ENCODE assay signal across 8 cellular contexts in the genomic region with DNA sequence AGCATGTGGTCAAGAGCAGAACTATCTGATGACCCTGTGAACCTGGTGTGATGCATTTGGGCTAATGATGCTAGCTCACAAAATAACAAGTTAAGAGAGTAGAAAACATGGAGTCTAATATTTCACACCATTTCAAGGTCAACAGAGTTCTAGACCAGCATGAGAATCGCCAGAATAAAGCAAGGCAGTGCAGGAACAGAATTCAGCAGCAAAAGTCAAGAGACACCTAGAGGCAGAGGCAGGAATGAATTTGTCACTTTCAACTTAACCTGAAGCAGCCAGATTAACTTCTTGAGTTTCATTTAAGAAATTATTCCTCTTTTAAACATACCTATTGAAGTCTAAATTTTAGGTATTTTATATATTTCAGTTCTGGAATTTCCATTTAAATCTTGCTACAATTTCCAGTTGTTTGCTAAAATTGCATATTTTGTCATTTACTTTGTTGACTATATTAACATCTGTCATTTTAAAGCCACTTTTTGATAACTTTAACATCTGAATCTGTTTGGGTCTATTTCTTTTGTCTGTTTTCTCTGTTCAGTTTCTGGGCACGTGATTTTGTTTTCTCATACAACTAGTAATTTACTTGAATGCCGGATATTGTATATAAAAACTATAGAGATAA. TPM values are rescaled to one million over a fixed set of nuclear protein-coding genes. Genes with fewer than 3 reads are reported as not detected.
A peak's percentile ranks its signal among the peaks of the same experiment; 100 is the strongest.
DNase-seq lines count a peak whose midpoint lies in the region; ATAC-seq, FAIRE-seq and TF ChIP-seq lines count a peak whose summit lies in the region.

No MANE protein-coding gene starts in this region.

- TF ChIP-seq RAD21 in HCT116 (IDR thresholded peaks at IDR 0.05; ENCODE audit: low read depth) (peak; percentile 43), HepG2 (CRISPR knock-in tag; IDR thresholded peaks at IDR 0.05) (no peak)

- no peak overlapping the region for H3K27ac ChIP-seq in HCT116 (ENCODE audit: low read depth, low read length)
- no peak overlapping the region for H3K27ac ChIP-seq in HepG2 (ENCODE audit: extremely low read length, insufficient read depth, low read length)

- peak; percentile 64 for FAIRE-seq in HepG2 (lab: Jason Lieb, UNC)

- H3K4me3 ChIP-seq in HCT116 (replicated peaks in 1 of 2; ENCODE audit: low read depth in 1 of 2, low read length in 2 of 2) (no peak overlapping the region), HepG2 (replicated peaks in 1 of 3; ENCODE audit: insufficient read depth in 1 of 3, low read depth in 2 of 3, low read length in 3 of 3) (no peak overlapping the region)

- no peak overlapping the region for H3K9ac ChIP-seq in HCT116 (ENCODE audit: low read length)
- H3K9ac ChIP-seq in HepG2 (ENCODE audit: insufficient read depth, low read depth, low read length) = no peak overlapping the region

- H3K4me2 ChIP-seq in HCT116 (ENCODE audit: low read length) = no peak overlapping the region
- no peak overlapping the region for H3K4me2 ChIP-seq in HepG2 (ENCODE audit: low read depth, low read length)

- RAD21 ChIA-PET in HCT116 (lab: Charles Lee; ENCODE audit: low non-redundant PET in 1 of 2, low total read pairs in 2 of 2, uncharacterized antibody in 2 of 2, unreplicated experiment in 2 of 2) = no interaction called here

- ATAC-seq in HCT116 = peak; percentile 43
- ATAC-seq in HepG2 = no peak
- no peak for ATAC-seq in GM21423 (IDR thresholded peaks at IDR 0.05; ENCODE audit: unreplicated experiment)

- WGBS in HepG2 (ENCODE audit: low lambda C conversion rate) = 5% methylated on average over 3 of the region's 3 CpGs

- TF ChIP-seq CTCF in HCT116 (IDR thresholded peaks at IDR 0.05 in 2 of 3, conservative IDR thresholded peaks at IDR 0.05 in 1 of 3; ENCODE audit: borderline replicate concordance in 1 of 3, insufficient read depth in 1 of 3, low read depth in 2 of 3, low read length in 2 of 3) = peak; percentile 62 to 68 (median 64)
- peak; percentile 46 for TF ChIP-seq CTCF in HepG2 (CRISPR knock-in tag; IDR thresholded peaks at IDR 0.05)

- H3K4me1 ChIP-seq in HCT116 (ENCODE audit: control insufficient read depth in 1 of 2, insufficient read depth in 2 of 2, low read length in 2 of 2) (no peaks in the 10 kb centered on the region), HepG2 (ENCODE audit: insufficient read depth, low read length) (no peaks in the 10 kb centered on the region)

- no TSS peak for BruUV-seq in HCT116 (replicated peaks; lab: Mats Ljungman, UMichigan)
- no TSS peak for BruUV-seq in HepG2 (replicated peaks; lab: Mats Ljungman, UMichigan)

- TF ChIP-seq POLR2A in HCT116 (IDR thresholded peaks at IDR 0.05; ENCODE audit: borderline replicate concordance, extremely low read depth, insufficient read depth, insufficient read length) (no peak), HepG2 (IDR thresholded peaks at IDR 0.05; ENCODE audit: insufficient read depth in 1 of 2, low read depth in 2 of 2, low read length in 2 of 2) (no peak)

- H2AFZ ChIP-seq in HCT116 (ENCODE audit: low read depth, low read length, poor library complexity, severe bottlenecking) = peak overlapping the region; percentile 89
- no peak overlapping the region for H2AFZ ChIP-seq in HepG2 (ENCODE audit: low read length)

- in situ Hi-C loops in HepG2 (cut with HindIII; ENCODE audit: extremely low pct_ligation_motif_present, low pct_unique_long_range_greater_than_20kb) = no loop called here

- CTCF ChIA-PET in HCT116 (lab: Charles Lee) = interaction anchor here (0.7 to 4.3 kb wide), 10 partner anchors 13 to 326 kb away, joined by 3 to 33 read pairs (median 7); no protein-coding TSS in a partner anchor
- CTCF ChIA-PET in HepG2 (lab: Yijun Ruan, JAX; ENCODE audit: low intra/inter-chr PET ratio, low total read pairs) = no interaction called here

- POLR2A ChIA-PET in HCT116 (lab: Charles Lee) (no interaction called here), HepG2 (lab: Yijun Ruan, JAX) (no interaction called here)

- TF ChIP-seq EP300 in HepG2 (IDR thresholded peaks at IDR 0.05; ENCODE audit: low read depth in 2 of 2, low read length in 2 of 2) = no peak
- TF ChIP-seq EP300 in HepG2 (CRISPR knock-in tag; IDR thresholded peaks at IDR 0.05; ENCODE audit: borderline replicate concordance) = no peak

- no peaks in the 10 kb centered on the region for H3K9me2 ChIP-seq in HCT116 (ENCODE audit: insufficient read depth)

- H3K36me3 ChIP-seq in HCT116 (ENCODE audit: control insufficient read depth in 1 of 2, insufficient read depth in 2 of 2, low read length in 2 of 2) (no peaks in the 10 kb centered on the region), HepG2 (replicated peaks in 1 of 2; ENCODE audit: control insufficient read depth in 1 of 2, insufficient read depth in 2 of 2, low read length in 2 of 2) (no peaks in the 10 kb centered on the region)

- intact Hi-C loops in HCT116 (cut with micrococcal nuclease) (loop anchor here (2.0 kb wide), 1 partner anchor 327 kb away; no protein-coding TSS in a partner anchor), HepG2 (cut with micrococcal nuclease; ENCODE audit: unreplicated experiment) (no loop called here)

- DNase-seq in GM03348 (ENCODE audit: low spot score) (peak; percentile 31), HCT116 (ENCODE audit: low read depth, low spot score) (peak; percentile 22), SKM-1 (lab: John Stamatoyannopoulos, UW; ENCODE audit: unreplicated experiment) (peak; percentile 25), HepG2 (ENCODE audit: low spot score) (no peak), cerebellum (ENCODE audit: low spot score) (no peak), NCI-H2081 treated with DMSO at 0.1 percent for 48 hours (lab: John Stamatoyannopoulos, UW) (no peak), nucleus accumbens (lab: John Stamatoyannopoulos, UW) (no peak)

- no peaks in the 10 kb centered on the region for H3K79me2 ChIP-seq in HCT116 (ENCODE audit: insufficient read depth, low read length)
- no peaks in the 10 kb centered on the region for H3K79me2 ChIP-seq in HepG2 (ENCODE audit: insufficient read depth, low read length)

- H3K9me3 ChIP-seq in HCT116 (ENCODE audit: control insufficient read depth in 1 of 2, insufficient read depth in 1 of 2, low read depth in 1 of 2, low read length in 2 of 2) (no peaks in the 10 kb centered on the region), HepG2 (ENCODE audit: low read length) (no peaks in the 10 kb centered on the region)

- H3K27me3 ChIP-seq in HCT116 (ENCODE audit: insufficient read depth, low read length) = no peaks in the 10 kb centered on the region
- peaks cover 0 to 2% of the 10 kb centered on the region in 2 experiments; a peak in 2 of 5 replicates for H3K27me3 ChIP-seq in HepG2 (ENCODE audit: control insufficient read depth in 1 of 2, insufficient read depth in 2 of 2, low read length in 2 of 2)

- H4K20me1 ChIP-seq in HCT116 (ENCODE audit: insufficient read depth) (no peaks in the 10 kb centered on the region), HepG2 (ENCODE audit: insufficient read depth, low read length) (no peaks in the 10 kb centered on the region)

TF ChIP-seq in HCT116, 20 proteins besides CTCF, POLR2A, EP300 and RAD21:
- peak; percentile 47; the same call in 1 of the 2 replicates for TF ChIP-seq CBX3 (IDR thresholded peaks at IDR 0.05; ENCODE audit: low read depth)
- no peak for TF ChIP-seq FOSL1 (IDR thresholded peaks at IDR 0.05; ENCODE audit: low read depth)
- TF ChIP-seq, protein P1, sequence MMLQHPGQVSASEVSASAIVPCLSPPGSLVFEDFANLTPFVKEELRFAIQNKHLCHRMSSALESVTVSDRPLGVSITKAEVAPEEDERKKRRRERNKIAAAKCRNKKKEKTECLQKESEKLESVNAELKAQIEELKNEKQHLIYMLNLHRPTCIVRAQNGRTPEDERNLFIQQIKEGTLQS (IDR thresholded peaks at IDR 0.05) = no peak
TF ChIP-seq in HCT116: peak in this region for 1.

TF ChIP-seq in HepG2, 621 proteins besides CTCF, POLR2A, EP300 and RAD21:
- TF ChIP-seq STAG1 (CRISPR knock-in tag; IDR thresholded peaks at IDR 0.05) (peak; percentile 26; the same call in 1 of the 2 replicates), ZNF546 (CRISPR knock-in tag; conservative IDR thresholded peaks at IDR 0.05) (no peak), SMC3 (IDR thresholded peaks at IDR 0.05; ENCODE audit: low read length) (0 out of 2 replicates have a peak, but pooled peaks have one; percentile 7)

RNA-seq across cellular contexts. Expression of a gene that starts 44.2 kb away (rescaled TPM):
- total RNA-seq in HCT116 (2021; ENCODE audit: unreplicated experiment) (not detected), HepG2 (2016; rRNA removed; fragmentation: Illumina TruSeq; extraction: Trizol) (not detected in 2 replicates), cerebellum (not detected)
- not detected in 2 replicates for polyA plus RNA-seq in HCT116 (2012)
- not detected in 2 replicates for total RNA-seq in HepG2 (2016; cell fraction: cytosol; rRNA removed; fragmentation: Illumina TruSeq; extraction: Trizol; ENCODE audit: low read depth)
- not detected in 2 replicates for total RNA-seq in HepG2 (2016; cell fraction: insoluble cytoplasmic fraction; rRNA removed; fragmentation: Illumina TruSeq; extraction: Trizol)
- not detected in 2 replicates for total RNA-seq in HepG2 (2016; cell fraction: membrane; rRNA removed; fragmentation: Illumina TruSeq; extraction: Trizol)
- total RNA-seq in HepG2 (2016; cell fraction: nucleus; rRNA removed; fragmentation: Illumina TruSeq; extraction: Trizol) = not detected in 2 replicates
- not detected in 2 replicates for polyA plus RNA-seq in HepG2 (2011; rRNA removed)
- polyA plus RNA-seq in HepG2 (2011; cell fraction: cytosol; rRNA removed) = not detected in 2 replicates
- not detected in 2 replicates for polyA plus RNA-seq in HepG2 (2011; cell fraction: nucleus; rRNA removed)
- polyA plus RNA-seq in HepG2 (2012) = not detected in 2 replicates
- polyA plus RNA-seq in HepG2 (2016; cell fraction: cytosol; fragmentation: Illumina TruSeq; extraction: Trizol; ENCODE audit: low read depth) = not detected in 2 replicates
- polyA plus RNA-seq in HepG2 (2016; cell fraction: insoluble cytoplasmic fraction; fragmentation: Illumina TruSeq; extraction: Trizol; ENCODE audit: low read depth) = not detected in 2 replicates
- polyA plus RNA-seq in HepG2 (2016; cell fraction: membrane; fragmentation: Illumina TruSeq; extraction: Trizol; ENCODE audit: low read depth) = not detected in 2 replicates
- not detected in 2 replicates for polyA plus RNA-seq in HepG2 (2016; cell fraction: nucleus; fragmentation: Illumina TruSeq; extraction: Trizol; ENCODE audit: insufficient read depth, low read depth)
- not detected in 2 replicates for polyA minus RNA-seq in HepG2 (2011; rRNA and poly(A)+ RNA removed; ENCODE audit: low replicate concordance)
- polyA minus RNA-seq in HepG2 (2011; cell fraction: cytosol; rRNA and poly(A)+ RNA removed) = not detected in 2 replicates
- not detected in 2 replicates for polyA minus RNA-seq in HepG2 (2011; cell fraction: nucleus; rRNA and poly(A)+ RNA removed)

Comparison
In these comparisons a context has a peak if more than half of its experiments do, and no peak if none do; other contexts are left out.
1. DNase-seq: peak in GM03348 (single experiment), HCT116 (single experiment) and SKM-1 (single experiment); none in HepG2 (single experiment), cerebellum (single experiment), NCI-H2081 treated with DMSO at 0.1 percent for 48 hours (single experiment) and nucleus accumbens (0 of 56).